30 cellular contexts compared by ENCODE assay signal in genomic region chr22:23284504-23285033, GRCh38.
DNase-seq lines count a peak whose midpoint lies in the region; ATAC-seq, FAIRE-seq and TF ChIP-seq lines count a peak whose summit lies in the region.
"Had no signal": no experiment of that assay in that cellular context is flagged by ENCODE, and none has a peak within 500 bp of the region (broad histone marks: within the 10 kb centered on the region; RNA-seq: fewer than 3 reads in every experiment).

No MANE protein-coding gene starts in this region.

- POLR2A ChIA-PET in MCF 10A (lab: Yijun Ruan, JAX): interaction anchor here (0.6 kb wide), 1 partner anchor 432 kb away, joined by 4 read pairs; no protein-coding TSS in a partner anchor

- H3K36me3 ChIP-seq in breast epithelium: no peaks in the 10 kb centered on the region
- H3K36me3 ChIP-seq in bronchial epithelial cell (ENCODE audit: control insufficient read depth, insufficient read depth, low read length): peaks cover 29% of the 10 kb centered on the region
- H3K36me3 ChIP-seq in muscle layer of colon (ENCODE audit: insufficient read depth, low read length): peaks cover 33% of the 10 kb centered on the region
- peaks cover 0 to 68% (median 2%) of the 10 kb centered on the region in 3 donors for H3K36me3 ChIP-seq in tibial nerve

- no peaks in the 10 kb centered on the region for H3K9me3 Mint-ChIP-seq in MCF 10A (ENCODE audit: unreplicated experiment)
- H3K9me3 Mint-ChIP-seq: CD4-positive, alpha-beta memory T cell; IgD-negative memory B cell had no signal

- H3K27me3 Mint-ChIP-seq in MCF 10A (ENCODE audit: insufficient read depth, unreplicated experiment): no peaks in the 10 kb centered on the region
- H3K27me3 Mint-ChIP-seq: CD4-positive, alpha-beta memory T cell; IgD-negative memory B cell had no signal

- H3K27ac ChIP-seq in breast epithelium (peak overlapping the region; percentile 95 to 97), muscle layer of colon (ENCODE audit: low read depth, low read length) (peak overlapping the region; percentile 55), tibial nerve (peak overlapping the region; percentile 69 to 91 (median 82))
- H3K27ac ChIP-seq: 22Rv1, SJCRH30 had no signal

- H3K9ac ChIP-seq in muscle layer of colon (ENCODE audit: low read length): no peak overlapping the region

- no peak overlapping the region for H3K4me3 Mint-ChIP-seq in MCF 10A (ENCODE audit: unreplicated experiment)
- H3K4me3 Mint-ChIP-seq: CD4-positive, alpha-beta memory T cell; IgD-negative memory B cell had no signal

- ATAC-seq in GM18520 (IDR thresholded peaks at IDR 0.05; ENCODE audit: unreplicated experiment): no peak
- ATAC-seq in GM19328 (IDR thresholded peaks at IDR 0.05; ENCODE audit: unreplicated experiment): no peak
- ATAC-seq: Panc1 had no signal

- intact Hi-C loops in breast epithelium (cut with DNase I; ENCODE audit: low total_unique reads) (loop anchor here (5.0 kb wide), 1 partner anchor 107 kb away; no protein-coding TSS in a partner anchor), MCF 10A (cut with micrococcal nuclease) (no loop called here)

- no peaks in the 10 kb centered on the region for H3K27me3 ChIP-seq in breast epithelium
- H3K27me3 ChIP-seq in bronchial epithelial cell (ENCODE audit: control insufficient read depth, insufficient read depth, low read length): no peaks in the 10 kb centered on the region
- H3K27me3 ChIP-seq in muscle layer of colon (ENCODE audit: control insufficient read depth in 1 of 2, insufficient read depth in 2 of 2, low read length in 2 of 2): no peaks in the 10 kb centered on the region
- H3K27me3 ChIP-seq in tibial nerve: no peaks in the 10 kb centered on the region
- H3K27me3 ChIP-seq: BLaER1 treated with 17β-estradiol and CSF1 and Interleukin-3, amounts not matched to agents 10 nM and 100 nM; SJCRH30 had no signal

- H3K4me3 ChIP-seq in breast epithelium (no peak overlapping the region), bronchial epithelial cell (ENCODE audit: low read depth, low read length) (no peak overlapping the region), muscle layer of colon (ENCODE audit: low read depth in 1 of 2, low read length in 2 of 2) (no peak overlapping the region), tibial nerve (peak overlapping the region in 1 of 4 donors; percentile 18)
- H3K4me3 ChIP-seq: BLaER1 treated with 17β-estradiol and CSF1 and Interleukin-3, amounts not matched to agents 10 nM and 100 nM; SJCRH30 had no signal

- peaks cover 14% of the 10 kb centered on the region for H3K4me1 Mint-ChIP-seq in MCF 10A (ENCODE audit: insufficient read depth, unreplicated experiment)

- H3K27ac Mint-ChIP-seq in MCF 10A (ENCODE audit: low read depth, unreplicated experiment): no peak overlapping the region
- H3K27ac Mint-ChIP-seq: IgD-negative memory B cell had no signal

- WGBS in tibial nerve, 2 donors: 89 to 93% methylated on average over 8 to 9 of the region's 10 CpGs

- H3K4me1 ChIP-seq in breast epithelium: peaks cover 9 to 28% of the 10 kb centered on the region in 2 donors
- H3K4me1 ChIP-seq in muscle layer of colon (ENCODE audit: insufficient read depth, low read length): peaks cover 36% of the 10 kb centered on the region
- peaks cover 0 to 73% (median 44%) of the 10 kb centered on the region in 4 donors for H3K4me1 ChIP-seq in tibial nerve
- H3K4me1 ChIP-seq: SJCRH30 had no signal

- no peak for TF ChIP-seq CTCF in breast epithelium (IDR thresholded peaks at IDR 0.05)
- no peak for TF ChIP-seq CTCF in MCF 10A (IDR thresholded peaks at IDR 0.05; ENCODE audit: unreplicated experiment)
- no peak for TF ChIP-seq CTCF in bronchial epithelial cell (IDR thresholded peaks at IDR 0.05; ENCODE audit: insufficient read depth, low read length, severe bottlenecking)
- no peak for TF ChIP-seq CTCF in tibial nerve (IDR thresholded peaks at IDR 0.05)

- CTCF ChIA-PET in MCF 10A (lab: Yijun Ruan, JAX): interaction anchor here (0.6 to 1.4 kb wide), 3 partner anchors 106 to 701 kb away, joined by 3 to 7 read pairs (median 3); no protein-coding TSS in a partner anchor

- DNase-seq in breast epithelium (ENCODE audit: low spot score in 2 of 2) (no peak), MCF 10A (ENCODE audit: unreplicated experiment) (no peak), bronchial epithelial cell (ENCODE audit: low read depth) (no peak), tibial nerve (ENCODE audit: low spot score in 2 of 2) (no peak), AML-193 (lab: John Stamatoyannopoulos, UW) (no peak)
- DNase-seq: ACHN; Caco-2; CD4-positive, alpha-beta memory T cell; DMS 273 treated with DMSO at 0.1 percent for 48 hours; DMS79 treated with DMSO at 0.1 percent for 48 hours; GOT3; HCEC 1CT; Karpas-422; NCI-H1694; NCI-H2081; NCI-H2171; NCI-H345; NCI-H524; NCI-H774; NK-92 treated with Interleukin-12 subunit alpha and Interleukin-12 subunit beta, amount 100 ng/mL, for 24 hours; SJCRH30 had no signal

- BruUV-seq in MCF 10A (replicated peaks; lab: Mats Ljungman, UMichigan): no TSS peak

- TF ChIP-seq EP300 in tibial nerve (IDR thresholded peaks at IDR 0.05): no peak

- H3K9me3 ChIP-seq in breast epithelium: no peaks in the 10 kb centered on the region
- H3K9me3 ChIP-seq in muscle layer of colon (ENCODE audit: low read length): no peaks in the 10 kb centered on the region
- H3K9me3 ChIP-seq in tibial nerve: no peaks in the 10 kb centered on the region
- H3K9me3 ChIP-seq: BLaER1 treated with 17β-estradiol and CSF1 and Interleukin-3, amounts not matched to agents 10 nM and 100 nM; Caco-2; SJCRH30 had no signal

- peak; percentile 23 for FAIRE-seq in bronchial epithelial cell (lab: Jason Lieb, UNC)
- FAIRE-seq: GM12891, HTR-8/SVneo had no signal

- no peak for TF ChIP-seq POLR2A in breast epithelium (IDR thresholded peaks at IDR 0.05)
- no peak for TF ChIP-seq POLR2A in tibial nerve (IDR thresholded peaks at IDR 0.05)

- peaks cover 35% of the 10 kb centered on the region for H3K36me3 Mint-ChIP-seq in MCF 10A (ENCODE audit: insufficient read depth, unreplicated experiment)
